14 cellular contexts compared by ENCODE assay signal in genomic region chr22:39281126-39281525, GRCh38.
"Had no signal": no experiment of that assay in that cellular context is flagged by ENCODE, and none has a peak within 500 bp of the region (broad histone marks: within the 10 kb centered on the region; RNA-seq: fewer than 3 reads in every experiment).

No MANE protein-coding gene starts in this region.

- H3K27ac ChIP-seq: colonic mucosa, pancreas, VCaP had no signal

- H3K4me1 ChIP-seq: colonic mucosa had no signal

- H3K36me3 ChIP-seq: colonic mucosa, esophagus squamous epithelium, pancreas, tibial nerve had no signal

- H3K9me3 ChIP-seq: colonic mucosa, pancreas had no signal

- DNase-seq: activated CD4-positive, alpha-beta T cell treated with anti-CD3 and anti-CD28 coated beads, Interleukin-2, amount 50 U/mL, for 48 hours; activated CD8-positive, alpha-beta memory T cell treated with anti-CD3 and anti-CD28 coated beads, Interleukin-2, amount 10 ng/mL, durations not matched to agents 7 days and 5 days; activated naive CD4-positive, alpha-beta T cell treated with anti-CD3 and anti-CD28 coated beads, Interleukin-2, amount 10 ng/mL, durations not matched to agents 7 days and 5 days; activated T-cell treated with anti-CD3 and anti-CD28 coated beads, Interleukin-2, amount 50 U/mL, for 1 hour; colonic mucosa; esophagus squamous epithelium; immature natural killer cell; pancreas; stimulated activated CD4-positive, alpha-beta T cell treated with anti-CD3 and anti-CD28 coated beads, Interleukin-15, amount 100 ng/mL, for 24 hours; stimulated activated CD4-positive, alpha-beta T cell treated with anti-CD3 and anti-CD28 coated beads, Interleukin-4, amount 100 ng/mL, for 1 hour; stimulated activated naive B cell treated with anti-CD40 and anti-IgM and Interleukin-4, amounts not matched to agents 10 μg/mL and 1 μg/mL and 100 μg/mL, for 72 hours had no signal

- H3K27me3 ChIP-seq: colonic mucosa, pancreas, tibial nerve had no signal

- H3K4me3 ChIP-seq: colonic mucosa, esophagus squamous epithelium, lung, pancreas, tibial nerve had no signal

- ATAC-seq: activated CD8-positive, alpha-beta memory T cell treated with anti-CD3 and anti-CD28 coated beads, Interleukin-2, amount 10 ng/mL, durations not matched to agents 7 days and 5 days; pancreas had no signal
